ENCODE assay signal across 1 cellular context in genomic region chr14:39219075-39219499, GRCh38.
TF ChIP-seq lines count a peak whose summit lies in the region.

No MANE protein-coding gene starts in this region.

TF ChIP-seq in HepG2, 621 proteins besides CTCF, POLR2A, EP300 and RAD21 (continued from another document and continues in another):
- TF ChIP-seq ZNF224 (CRISPR knock-in tag; IDR thresholded peaks at IDR 0.05), result no peak
- TF ChIP-seq ZNF18 (CRISPR knock-in tag; IDR thresholded peaks at IDR 0.05; ENCODE audit: insufficient replicate concordance), result no peak
- no peak for TF ChIP-seq MNT (IDR thresholded peaks at IDR 0.05)
- no peak for TF ChIP-seq E2F2 (CRISPR knock-in tag; IDR thresholded peaks at IDR 0.05; ENCODE audit: borderline replicate concordance)
- no peak for TF ChIP-seq FUBP1 (CRISPR knock-in tag; IDR thresholded peaks at IDR 0.05; ENCODE audit: borderline replicate concordance)
- no peak for TF ChIP-seq ZNF501 (CRISPR knock-in tag; IDR thresholded peaks at IDR 0.05)
- TF ChIP-seq ZNF639 (CRISPR knock-in tag; conservative IDR thresholded peaks at IDR 0.05), result no peak
- no peak for TF ChIP-seq MAF1 (CRISPR knock-in tag; IDR thresholded peaks at IDR 0.05; ENCODE audit: borderline replicate concordance)
- TF ChIP-seq ZNF616 (CRISPR knock-in tag; IDR thresholded peaks at IDR 0.05; ENCODE audit: low read depth), result no peak
- no peak for TF ChIP-seq EZH2 (conservative IDR thresholded peaks at IDR 0.05; ENCODE audit: low read depth, low read length)
- TF ChIP-seq ZNF143 (CRISPR knock-in tag; IDR thresholded peaks at IDR 0.05), result no peak
- TF ChIP-seq ZNF720 (CRISPR knock-in tag; IDR thresholded peaks at IDR 0.05), result no peak
- no peak for TF ChIP-seq FOXC1 (CRISPR knock-in tag; IDR thresholded peaks at IDR 0.05; ENCODE audit: borderline replicate concordance)
- no peak for TF ChIP-seq SIX4 (CRISPR knock-in tag; IDR thresholded peaks at IDR 0.05)
- TF ChIP-seq ZNF407 (CRISPR knock-in tag; IDR thresholded peaks at IDR 0.05; ENCODE audit: not compliant biosample characterization), result no peak
- TF ChIP-seq HIVEP1 (CRISPR knock-in tag; IDR thresholded peaks at IDR 0.05), result no peak
- no peak for TF ChIP-seq KLF11 (CRISPR knock-in tag; IDR thresholded peaks at IDR 0.05)
- 0 out of 2 replicates have a peak, but pooled peaks have one; percentile 29 for TF ChIP-seq DRAP1 (CRISPR knock-in tag; IDR thresholded peaks at IDR 0.05)
- TF ChIP-seq ZNF563 (CRISPR knock-in tag; IDR thresholded peaks at IDR 0.05), result no peak
- no peak for TF ChIP-seq SATB2 (CRISPR knock-in tag; IDR thresholded peaks at IDR 0.05)
- TF ChIP-seq KDM3A (CRISPR knock-in tag; IDR thresholded peaks at IDR 0.05; ENCODE audit: low read depth), result no peak
- TF ChIP-seq SMYD3 (CRISPR knock-in tag; IDR thresholded peaks at IDR 0.05), result no peak
- no peak for TF ChIP-seq CENPT (CRISPR knock-in tag; IDR thresholded peaks at IDR 0.05; ENCODE audit: low read depth)
- no peak for TF ChIP-seq MEIS1 (CRISPR knock-in tag; IDR thresholded peaks at IDR 0.05; ENCODE audit: borderline replicate concordance)
- TF ChIP-seq RAD51 (IDR thresholded peaks at IDR 0.05; ENCODE audit: borderline replicate concordance), result peak; percentile 66; the same call in 1 of the 2 replicates
- no peak for TF ChIP-seq MXD3 (CRISPR knock-in tag; IDR thresholded peaks at IDR 0.05)
- no peak for TF ChIP-seq ATF4 (CRISPR knock-in tag; IDR thresholded peaks at IDR 0.05)
- no peak for TF ChIP-seq ZNF275 (CRISPR knock-in tag; IDR thresholded peaks at IDR 0.05; ENCODE audit: borderline replicate concordance)
- no peak for TF ChIP-seq POLR2AphosphoS5 (IDR thresholded peaks at IDR 0.05; ENCODE audit: low read depth, low read length)
- TF ChIP-seq ATRX (CRISPR knock-in tag; IDR thresholded peaks at IDR 0.05; ENCODE audit: borderline replicate concordance), result no peak
- TF ChIP-seq SNAPC5 (CRISPR knock-in tag; IDR thresholded peaks at IDR 0.05; ENCODE audit: borderline replicate concordance), result no peak
- TF ChIP-seq ZBTB46 (CRISPR knock-in tag; IDR thresholded peaks at IDR 0.05; ENCODE audit: borderline replicate concordance), result no peak
- no peak for TF ChIP-seq ZNF780A (CRISPR knock-in tag; IDR thresholded peaks at IDR 0.05)
- TF ChIP-seq DNMT3B (CRISPR knock-in tag; conservative IDR thresholded peaks at IDR 0.05), result no peak
- TF ChIP-seq CAMTA2 (CRISPR knock-in tag; IDR thresholded peaks at IDR 0.05; ENCODE audit: borderline replicate concordance), result no peak
- no peak for TF ChIP-seq RBM39 (IDR thresholded peaks at IDR 0.05; ENCODE audit: low read depth, low read length, poor library complexity, severe bottlenecking)
- no peak for TF ChIP-seq ZNF670 (CRISPR knock-in tag; IDR thresholded peaks at IDR 0.05; ENCODE audit: borderline replicate concordance)
- no peak for TF ChIP-seq ZNF570 (CRISPR knock-in tag; IDR thresholded peaks at IDR 0.05; ENCODE audit: borderline replicate concordance)
- TF ChIP-seq ZNF546 (CRISPR knock-in tag; conservative IDR thresholded peaks at IDR 0.05), result no peak
- no peak for TF ChIP-seq HOXA7 (CRISPR knock-in tag; IDR thresholded peaks at IDR 0.05)
- no peak for TF ChIP-seq SRSF1 (optimal IDR thresholded peaks at IDR 0.05; ENCODE audit: low read depth, low read length)
- peak; percentile 97 for TF ChIP-seq ZNF12 (CRISPR knock-in tag; IDR thresholded peaks at IDR 0.05)
- no peak for TF ChIP-seq ZFY (CRISPR knock-in tag; IDR thresholded peaks at IDR 0.05)
